10 cellular contexts compared by ENCODE assay signal in genomic region chr14:90193925-90194324, GRCh38.
DNase-seq lines count a peak whose midpoint lies in the region; ATAC-seq, FAIRE-seq and TF ChIP-seq lines count a peak whose summit lies in the region.
"Had no signal": no experiment of that assay in that cellular context is flagged by ENCODE, and none has a peak within 500 bp of the region (broad histone marks: within the 10 kb centered on the region; RNA-seq: fewer than 3 reads in every experiment).

No MANE protein-coding gene starts in this region.

- no peaks in the 10 kb centered on the region for H3K27me3 ChIP-seq in effector memory CD4-positive, alpha-beta T cell (replicated peaks; ENCODE audit: control insufficient read depth, insufficient read depth, low read length, poor library complexity, severe bottlenecking)

- no peak overlapping the region for H3K27ac ChIP-seq in A549
- no peak overlapping the region for H3K27ac ChIP-seq in effector memory CD4-positive, alpha-beta T cell (ENCODE audit: insufficient read depth, low read length, poor library complexity, severe bottlenecking)

- H3K4me1 ChIP-seq in A549 = no peaks in the 10 kb centered on the region
- H3K4me1 ChIP-seq in effector memory CD4-positive, alpha-beta T cell (ENCODE audit: control insufficient read depth, insufficient read depth, low read length, poor library complexity, severe bottlenecking) = no peaks in the 10 kb centered on the region

- TF ChIP-seq POLR2A in A549 (IDR thresholded peaks at IDR 0.05; ENCODE audit: low read length) (no peak), erythroblast (IDR thresholded peaks at IDR 0.05; ENCODE audit: low read length) (no peak)

- H3K9me3 ChIP-seq in A549 = no peaks in the 10 kb centered on the region
- H3K9me3 ChIP-seq in effector memory CD4-positive, alpha-beta T cell (ENCODE audit: control insufficient read depth, low read length) = no peaks in the 10 kb centered on the region

- peak in 1 of 2 experiments; percentile 62; a peak in 3 of 6 replicates for ATAC-seq in A549
- ATAC-seq in esophagus mucosa = no peak
- ATAC-seq in HG02678 (IDR thresholded peaks at IDR 0.05; ENCODE audit: unreplicated experiment) = no peak

- no peak overlapping the region for H3K4me3 ChIP-seq in A549
- H3K4me3 ChIP-seq in effector memory CD4-positive, alpha-beta T cell (ENCODE audit: insufficient read depth, low read depth, low read length, poor library complexity, severe bottlenecking) = no peak overlapping the region

- TF ChIP-seq CTCF in A549 (IDR thresholded peaks at IDR 0.05) = peak; percentile 25; the same call in 1 of the 3 replicates

- TF ChIP-seq EP300 in A549 (IDR thresholded peaks at IDR 0.05) = no peak

- FAIRE-seq in A549 (lab: Jason Lieb, UNC) = no peak

- H3K4me2 ChIP-seq in A549 = no peak overlapping the region

- no peak for TF ChIP-seq RAD21 in A549 (conservative IDR thresholded peaks at IDR 0.05 in 1 of 2, IDR thresholded peaks at IDR 0.05 in 1 of 2)

- no peaks in the 10 kb centered on the region for H3K36me3 ChIP-seq in effector memory CD4-positive, alpha-beta T cell (ENCODE audit: control insufficient read depth, insufficient read depth, low read length)

- WGBS in A549 (ENCODE audit: missing lambda C conversion rate) = 53% methylated on average over 9 of the region's 9 CpGs

- POLR2A ChIA-PET in A549 (lab: Yijun Ruan, JAX) = no interaction called here

- CTCF ChIA-PET in A549 (lab: Yijun Ruan, JAX) = interaction anchor here (0.9 to 2.0 kb wide), 4 partner anchors 14 to 41 kb away, joined by 3 to 4 read pairs (median 3); no protein-coding TSS in a partner anchor

- DNase-seq in A549 (ENCODE audit: low read depth in 1 of 2, low spot score in 1 of 2) (peak in 1 of 2 experiments; percentile 23), CMK (ENCODE audit: low read depth) (peak; percentile 2), NCI-H69 (lab: John Stamatoyannopoulos, UW) (peak; percentile 67), erythroblast (lab: John Stamatoyannopoulos, UW) (peak; percentile 35 to 50), pons (ENCODE audit: low spot score) (no peak)
- no peak for DNase-seq in effector memory CD4-positive, alpha-beta T cell
- DNase-seq: KG1, naive B cell had no signal

TF ChIP-seq in A549, 52 proteins besides CTCF, POLR2A, EP300 and RAD21:
- no peak for TF ChIP-seq HES2 (IDR thresholded peaks at IDR 0.05)
- no peak for TF ChIP-seq EHF (CRISPR knock-in tag; IDR thresholded peaks at IDR 0.05)
- no peak for TF ChIP-seq SMC3 (IDR thresholded peaks at IDR 0.05)
- TF ChIP-seq CHD2 (IDR thresholded peaks at IDR 0.05; ENCODE audit: low read length, partially characterized antibody) = no peak
- TF ChIP-seq MAZ (IDR thresholded peaks at IDR 0.05; ENCODE audit: borderline replicate concordance, low read depth, low read length) = no peak
- no peak for TF ChIP-seq ELK1 (IDR thresholded peaks at IDR 0.05; ENCODE audit: low read depth, low read length)
- TF ChIP-seq CEBPB (IDR thresholded peaks at IDR 0.05) = no peak
- TF ChIP-seq CBX8 (IDR thresholded peaks at IDR 0.05) = no peak
- TF ChIP-seq JUNB (IDR thresholded peaks at IDR 0.05) = no peak
- no peak for TF ChIP-seq USF2 (IDR thresholded peaks at IDR 0.05)
- TF ChIP-seq ZNF302 (CRISPR knock-in tag; IDR thresholded peaks at IDR 0.05) = no peak

Comparison
In these comparisons a context has a peak if more than half of its experiments do, and no peak if none do; other contexts are left out.
1. DNase-seq: peak in CMK (single experiment), NCI-H69 (single experiment) and erythroblast (2 of 2); none in effector memory CD4-positive, alpha-beta T cell (0 of 3) and pons (single experiment).